8 cellular contexts compared by ENCODE assay signal in the genomic region with DNA sequence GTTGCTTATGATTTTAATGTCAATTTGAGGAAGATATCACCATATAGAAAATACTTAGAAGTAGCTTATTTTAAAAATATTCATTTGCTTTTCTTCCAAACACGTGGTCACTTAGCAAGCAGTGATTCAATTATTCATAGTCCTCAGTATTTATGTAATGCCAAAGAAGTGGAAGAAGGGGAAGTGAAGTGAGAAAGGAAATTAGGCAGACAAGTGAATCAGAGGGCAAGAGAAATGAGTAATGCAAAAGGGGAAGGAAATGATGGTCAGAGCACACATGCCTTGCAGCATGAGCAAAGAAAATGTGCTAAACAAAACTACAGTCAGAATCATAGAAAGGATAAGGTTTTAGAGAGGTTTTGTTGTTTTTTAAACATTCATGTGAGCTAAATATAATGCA. TPM values are rescaled to one million over a fixed set of nuclear protein-coding genes. Genes with fewer than 3 reads are reported as not detected.
DNase-seq lines count a peak whose midpoint lies in the region; ATAC-seq and TF ChIP-seq lines count a peak whose summit lies in the region.

No MANE protein-coding gene starts in this region.

- H3K4me3 Mint-ChIP-seq in activated naive CD8-positive, alpha-beta T cell treated with anti-CD3 and anti-CD28 coated beads, Interleukin-2, amount 50 U/mL, for 24 hours: peak overlapping the region; percentile 39

- no peak overlapping the region for H3K14ac ChIP-seq in IMR-90 (replicated peaks; ENCODE audit: low read depth, low read length)

- no peak overlapping the region for H2AK9ac ChIP-seq in IMR-90 (replicated peaks; ENCODE audit: low read depth, low read length, poor library complexity)

- no peak overlapping the region; the same call in 1 of the 2 replicates for H3K56ac ChIP-seq in IMR-90 (ENCODE audit: extremely low read depth, insufficient read depth, low read length)

- no CpG with 5 or more reads among the region's 1 CpG for WGBS in IMR-90 (ENCODE audit: extremely low coverage in 2 of 2, insufficient read length in 1 of 2), 2 experiments
- 68% methylated on average over 1 of the region's 1 CpG for WGBS in liver

- H3K4me1 ChIP-seq in IMR-90 (ENCODE audit: control insufficient read depth, insufficient read depth, low read length) (peaks cover 14% of the 10 kb centered on the region), liver (ENCODE audit: control insufficient read depth in 4 of 4, insufficient read depth in 4 of 4, low read length in 3 of 4) (no peaks in the 10 kb centered on the region)

- peak; percentile 96 for ATAC-seq in GM21529 (IDR thresholded peaks at IDR 0.05; ENCODE audit: unreplicated experiment)
- peak; percentile 67 for ATAC-seq in IMR-90 (ENCODE audit: low read depth)
- peak; percentile 89 for ATAC-seq in activated naive CD8-positive, alpha-beta T cell treated with anti-CD3 and anti-CD28 coated beads, Interleukin-2, amount 50 U/mL, for 24 hours

- H3K4me2 ChIP-seq in IMR-90 (ENCODE audit: low read depth, low read length): no peak overlapping the region; the same call in 1 of the 2 replicates

- TF ChIP-seq CTCF in GM06990 (IDR thresholded peaks at IDR 0.05; ENCODE audit: insufficient read depth, low read length, poor library complexity, severe bottlenecking): no peak
- no peak for TF ChIP-seq CTCF in IMR-90 (conservative IDR thresholded peaks at IDR 0.05; ENCODE audit: low read depth, low read length)
- no peak for TF ChIP-seq CTCF in liver (IDR thresholded peaks at IDR 0.05; ENCODE audit: low read depth, low read length, missing input control)

- H3K9me3 Mint-ChIP-seq in activated naive CD8-positive, alpha-beta T cell treated with anti-CD3 and anti-CD28 coated beads, Interleukin-2, amount 50 U/mL, for 24 hours: peaks cover 5% of the 10 kb centered on the region

- no TSS peak for BruUV-seq in IMR-90 (replicated peaks; lab: Mats Ljungman, UMichigan)

- peaks cover 48% of the 10 kb centered on the region for H3K4me1 Mint-ChIP-seq in activated naive CD8-positive, alpha-beta T cell treated with anti-CD3 and anti-CD28 coated beads, Interleukin-2, amount 50 U/mL, for 24 hours

- peak overlapping the region; percentile 27; the same call in 1 of the 2 replicates for H3K27ac ChIP-seq in IMR-90 (ENCODE audit: insufficient read depth, low read length)
- peak overlapping the region; percentile 53 to 57 for H3K27ac ChIP-seq in liver (ENCODE audit: low read depth in 1 of 2, low read length in 2 of 2)

- no peak overlapping the region for H2AK5ac ChIP-seq in IMR-90 (ENCODE audit: low read depth, low read length)

- H3K9me3 ChIP-seq in IMR-90 (ENCODE audit: control insufficient read depth, insufficient read depth, low read length) (no peaks in the 10 kb centered on the region), liver (ENCODE audit: control insufficient read depth in 4 of 4, low read length in 3 of 4) (no peaks in the 10 kb centered on the region)

- H3K23ac ChIP-seq in IMR-90 (ENCODE audit: low read depth, low read length): no peak overlapping the region

- H3K36me3 ChIP-seq in GM06990 (ENCODE audit: control insufficient read depth, insufficient read depth, low read length) (no peaks in the 10 kb centered on the region), IMR-90 (ENCODE audit: control insufficient read depth, insufficient read depth, low read length) (peaks cover 2% of the 10 kb centered on the region; the same call in 1 of the 2 replicates), liver (ENCODE audit: control insufficient read depth in 4 of 4, insufficient read depth in 3 of 4, low read depth in 1 of 4, low read length in 3 of 4) (peaks cover 0 to 11% (median 6%) of the 10 kb centered on the region in 4 donors)

- no peak overlapping the region for H3K9ac ChIP-seq in IMR-90 (ENCODE audit: low read depth, low read length)
- H3K9ac ChIP-seq in liver (ENCODE audit: low read depth in 1 of 2, low read length in 2 of 2): no peak overlapping the region

- H2BK5ac ChIP-seq in IMR-90 (ENCODE audit: low read depth, low read length, poor library complexity, severe bottlenecking): peak overlapping the region; percentile 95

- no peaks in the 10 kb centered on the region; the same call in 1 of the 2 replicates for H3K9me1 ChIP-seq in IMR-90 (ENCODE audit: insufficient read depth, low read length)

- no peak overlapping the region for H2BK120ac ChIP-seq in IMR-90 (ENCODE audit: low read depth, low read length)

- H3K4me3 ChIP-seq in GM06990 (replicated peaks; ENCODE audit: low read depth, low read length) (no peak overlapping the region), IMR-90 (ENCODE audit: insufficient read depth, low read depth, low read length) (no peak overlapping the region), liver (ENCODE audit: low read depth in 1 of 3, low read length in 3 of 3) (no peak overlapping the region)

- intact Hi-C loops in IMR-90 (cut with micrococcal nuclease): loop anchor here (2.0 kb wide), 1 partner anchor 19 kb away; no protein-coding TSS in a partner anchor

- no peaks in the 10 kb centered on the region for H4K20me1 ChIP-seq in IMR-90 (ENCODE audit: insufficient read depth, low read length)

- no peak overlapping the region for H2AFZ ChIP-seq in IMR-90 (replicated peaks; ENCODE audit: low read length, poor library complexity)

- in situ Hi-C loops in IMR-90 (cut with MboI; ENCODE audit: low sequenced_read_pairs): no loop called here

- no peak overlapping the region for H2BK20ac ChIP-seq in IMR-90 (ENCODE audit: low read depth, low read length)

- no peak overlapping the region for H3K18ac ChIP-seq in IMR-90 (ENCODE audit: low read depth, low read length)

- peak overlapping the region in 1 of 2 experiments; percentile 89; a peak in 1 of 4 replicates for H4K8ac ChIP-seq in IMR-90 (ENCODE audit: low read depth in 2 of 2, low read length in 2 of 2)

- peaks cover 67% of the 10 kb centered on the region for H3K36me3 Mint-ChIP-seq in activated naive CD8-positive, alpha-beta T cell treated with anti-CD3 and anti-CD28 coated beads, Interleukin-2, amount 50 U/mL, for 24 hours (ENCODE audit: low read depth)

- TF ChIP-seq RAD21 in IMR-90 (IDR thresholded peaks at IDR 0.05; ENCODE audit: low read length) (no peak), liver (IDR thresholded peaks at IDR 0.05) (peak; percentile 5 to 17)

- H3K27ac Mint-ChIP-seq in activated naive CD8-positive, alpha-beta T cell treated with anti-CD3 and anti-CD28 coated beads, Interleukin-2, amount 50 U/mL, for 24 hours: peak overlapping the region; percentile 94

- peak; percentile 57 for DNase-seq in GM06990 (ENCODE audit: extremely low read depth, insufficient read length)
- DNase-seq in IMR-90: peak; percentile 93
- DNase-seq in activated naive CD8-positive, alpha-beta T cell treated with anti-CD3 and anti-CD28 coated beads, Interleukin-2, amount 50 U/mL, for 24 hours: no peak
- DNase-seq in NCI-H2029 treated with DMSO at 0.1 percent for 48 hours (lab: John Stamatoyannopoulos, UW): no peak
- no peak for DNase-seq in NCI-H82 treated with DMSO at 0.1 percent for 48 hours (lab: John Stamatoyannopoulos, UW; ENCODE audit: unreplicated experiment)
- no peak for DNase-seq in DMS 273 (lab: John Stamatoyannopoulos, UW; ENCODE audit: unreplicated experiment)

- CTCF ChIA-PET in IMR-90 (lab: Yijun Ruan, JAX): interaction anchor here (0.6 to 1.2 kb wide), 2 partner anchors 17 to 23 kb away, joined by 3 to 6 read pairs; no protein-coding TSS in a partner anchor

- no peak overlapping the region for H2BK15ac ChIP-seq in IMR-90 (ENCODE audit: low read depth, low read length)

- no peak overlapping the region for H3K4ac ChIP-seq in IMR-90 (ENCODE audit: low read depth, low read length)

- TF ChIP-seq POLR2A in IMR-90 (IDR thresholded peaks at IDR 0.05; ENCODE audit: low read depth, low read length): no peak

- H3K79me1 ChIP-seq in IMR-90 (ENCODE audit: low read depth in 1 of 2, low read length in 2 of 2): peaks cover 18 to 39% of the 10 kb centered on the region in 2 experiments

- H3K27me3 ChIP-seq in GM06990 (replicated peaks; ENCODE audit: control insufficient read depth, insufficient read depth, low read length) (no peaks in the 10 kb centered on the region), IMR-90 (ENCODE audit: control insufficient read depth, insufficient read depth, low read length) (no peaks in the 10 kb centered on the region), liver (ENCODE audit: control insufficient read depth in 4 of 4, insufficient read depth in 4 of 4, low read length in 3 of 4) (no peaks in the 10 kb centered on the region)

- H4K91ac ChIP-seq in IMR-90 (ENCODE audit: insufficient read depth, low read depth, low read length): no peak overlapping the region

- POLR2A ChIA-PET in IMR-90 (lab: Charles Lee; ENCODE audit: unreplicated experiment): interaction anchor here (1.0 kb wide), 1 partner anchor 15 kb away, joined by 3 read pairs; no protein-coding TSS in a partner anchor

- H4K5ac ChIP-seq in IMR-90 (ENCODE audit: low read depth, low read length): no peak overlapping the region

- no peaks in the 10 kb centered on the region for H3K27me3 Mint-ChIP-seq in activated naive CD8-positive, alpha-beta T cell treated with anti-CD3 and anti-CD28 coated beads, Interleukin-2, amount 50 U/mL, for 24 hours

- dilution Hi-C loops in IMR-90 (cut with HindIII; ENCODE audit: low sequenced_read_pairs, unreplicated experiment): no loop called here

TF ChIP-seq in liver, 16 proteins besides CTCF, POLR2A, EP300 and RAD21:
- TF ChIP-seq JUND (IDR thresholded peaks at IDR 0.05): peak in 1 of 2 donors; percentile 46
- peak in 1 of 2 donors; percentile 7 for TF ChIP-seq RXRA (IDR thresholded peaks at IDR 0.05)
- no peak for TF ChIP-seq TAF1 (conservative IDR thresholded peaks at IDR 0.05)

RNA-seq across cellular contexts. Expression of a gene that starts 31.8 kb away (rescaled TPM):
- total RNA-seq in IMR-90 (2012; rRNA removed) (43.3 and 46.8 TPM in 2 replicates), liver (10 to 100 TPM; 13.0 to 22.0 TPM)
- polyA plus RNA-seq in IMR-90 (2012; rRNA removed) (24.2 and 25.2 TPM in 2 replicates), liver (10 to 100 TPM in 1 of 2 donors, 1 to 10 TPM in 1; 8.5 to 25.8 TPM)
- 15.6 and 16.9 TPM in 2 replicates for polyA plus RNA-seq in IMR-90 (2012; cell fraction: cytosol; rRNA removed)
- 15.2 and 27.1 TPM in 2 replicates for polyA plus RNA-seq in IMR-90 (2012; cell fraction: nucleus; rRNA removed; ENCODE audit: low replicate concordance)

RNA-seq across cellular contexts. Expression of a gene that starts 32.6 kb away (rescaled TPM):
- total RNA-seq in IMR-90 (2012; rRNA removed) (151 and 196 TPM in 2 replicates), liver (10 to 100 TPM; 20.6 to 21.5 TPM)
- polyA plus RNA-seq in IMR-90 (2012; rRNA removed) (65.8 and 66.0 TPM in 2 replicates), liver (1 to 10 TPM; 5.0 to 9.2 TPM)
- polyA plus RNA-seq in IMR-90 (2012; cell fraction: cytosol; rRNA removed): 21.7 and 28.1 TPM in 2 replicates
- 39.6 and 175 TPM in 2 replicates for polyA plus RNA-seq in IMR-90 (2012; cell fraction: nucleus; rRNA removed; ENCODE audit: low replicate concordance)

Comparison
In these comparisons a context has a peak if more than half of its experiments do, and no peak if none do; other contexts are left out.
1. DNase-seq: peak in GM06990 (single experiment) and IMR-90 (single experiment); none in activated naive CD8-positive, alpha-beta T cell treated with anti-CD3 and anti-CD28 coated beads, Interleukin-2, amount 50 U/mL, for 24 hours (single experiment), NCI-H2029 treated with DMSO at 0.1 percent for 48 hours (single experiment), NCI-H82 treated with DMSO at 0.1 percent for 48 hours (single experiment) and DMS 273 (single experiment).
2. Peak in every context shown above with its lines, with median percentiles within 50 percentile points of each other: ATAC-seq.